Comparison of ENCODE assay signal across 1 cellular context in genomic region chr7:102973096-102973802, GRCh38.
TF ChIP-seq lines count a peak whose summit lies in the region.

No MANE protein-coding gene starts in this region.

TF ChIP-seq in H1, 55 proteins besides CTCF, POLR2A, EP300 and RAD21 (continued from another document):
- TF ChIP-seq CHD1 (IDR thresholded peaks at IDR 0.05; ENCODE audit: low read depth, low read length) (no peak), SAP30 (IDR thresholded peaks at IDR 0.05; ENCODE audit: insufficient read depth, insufficient replicate concordance, low read length) (no peak), RNF2 (IDR thresholded peaks at IDR 0.05; ENCODE audit: borderline replicate concordance, low read depth, low read length, missing control alignments, poor library complexity, severe bottlenecking) (no peak), SP2 (IDR thresholded peaks at IDR 0.05; ENCODE audit: low read length) (no peak), ATF3 (IDR thresholded peaks at IDR 0.05; ENCODE audit: insufficient read depth, low read depth, low read length) (no peak), MAFK (IDR thresholded peaks at IDR 0.05; ENCODE audit: low read depth, low read length) (no peak)
